ENCODE assay signal across 8 cellular contexts in the genomic region with DNA sequence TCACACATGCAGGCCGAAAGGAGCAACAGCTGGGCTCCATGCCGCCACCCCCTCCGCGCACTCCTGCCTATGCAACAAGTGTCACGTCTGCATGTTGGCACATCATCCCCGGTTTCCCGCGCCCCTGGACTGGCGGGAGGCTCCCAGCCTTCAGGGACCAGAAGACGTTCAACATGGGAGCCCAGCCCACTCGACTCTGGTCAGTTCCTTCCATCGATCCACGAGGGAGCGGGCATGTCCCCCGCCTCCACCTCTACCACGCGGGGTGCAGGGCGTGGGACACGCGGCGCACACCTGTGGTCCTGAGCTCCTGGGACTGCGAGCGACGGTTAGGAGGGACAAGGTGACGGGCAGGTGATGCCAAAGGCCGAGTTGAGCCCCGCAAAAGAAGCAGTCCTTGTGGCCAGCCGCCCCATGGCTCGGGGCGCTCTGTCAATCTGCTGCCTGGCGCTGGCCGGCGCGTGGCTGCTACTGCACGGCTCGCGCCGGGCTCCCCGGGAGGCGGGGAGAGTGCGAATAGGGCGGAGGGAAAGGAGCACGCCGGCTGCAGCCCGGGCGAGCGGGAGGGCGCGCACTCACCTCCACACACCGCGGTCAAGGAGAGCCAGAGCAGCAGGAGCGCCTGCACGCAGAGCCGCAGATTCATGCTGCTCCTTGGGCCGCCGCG. TPM values are rescaled to one million over a fixed set of nuclear protein-coding genes. Genes with fewer than 3 reads are reported as not detected.
DNase-seq lines count a peak whose midpoint lies in the region; ATAC-seq, FAIRE-seq and TF ChIP-seq lines count a peak whose summit lies in the region.

No MANE protein-coding gene starts in this region.

- DNase-seq in NCI-H82 (lab: John Stamatoyannopoulos, UW) (peak; percentile 63), NCI-H82 treated with DMSO at 0.1 percent for 48 hours (lab: John Stamatoyannopoulos, UW; ENCODE audit: unreplicated experiment) (no peak), WERI-Rb-1 (peak; percentile 32), fibroblast of villous mesenchyme (ENCODE audit: low read depth) (no peak), ovary (peak in 2 of 5 donors; percentile 20 to 45), kidney glomerular epithelial cell (lab: John Stamatoyannopoulos, UW) (no peak), HTR-8/SVneo (ENCODE audit: insufficient read length, low spot score) (no peak)

- WGBS in ovary, 3 donors: 32 to 41% (median 35%) methylated on average over 42 to 57 of the region's 57 CpGs

- peak overlapping the region; percentile 61 for H3K27ac ChIP-seq in WERI-Rb-1
- peak overlapping the region; percentile 8 to 52 for H3K27ac ChIP-seq in ovary

- H3K4me3 ChIP-seq in WERI-Rb-1 (ENCODE audit: low read depth, low read length) (peak overlapping the region; percentile 48), fibroblast of villous mesenchyme (ENCODE audit: low read depth, low read length) (peak overlapping the region; percentile 47), ovary (peak overlapping the region; percentile 36)

- H3K9me3 ChIP-seq in WERI-Rb-1 (ENCODE audit: severe bottlenecking): no peaks in the 10 kb centered on the region
- no peaks in the 10 kb centered on the region for H3K9me3 ChIP-seq in ovary

- no peak for TF ChIP-seq CTCF in WERI-Rb-1 (IDR thresholded peaks at IDR 0.05; ENCODE audit: low read depth, low read length)
- TF ChIP-seq CTCF in fibroblast of villous mesenchyme (IDR thresholded peaks at IDR 0.05; ENCODE audit: insufficient read depth, low read depth, low read length): no peak
- no peak for TF ChIP-seq CTCF in ovary (IDR thresholded peaks at IDR 0.05)

- FAIRE-seq in HTR-8/SVneo (lab: Jason Lieb, UNC): no peak

- H3K36me3 ChIP-seq in WERI-Rb-1 (no peaks in the 10 kb centered on the region), ovary (no peaks in the 10 kb centered on the region)

- H3K4me1 ChIP-seq in ovary (ENCODE audit: insufficient read depth): no peaks in the 10 kb centered on the region

- intact Hi-C loops in ovary (cut with DNase I): no loop called here

- peak; percentile 52 for ATAC-seq in HG02885 (IDR thresholded peaks at IDR 0.05; ENCODE audit: poor library complexity, unreplicated experiment)

- H3K27me3 ChIP-seq in WERI-Rb-1 (ENCODE audit: insufficient read depth, low read depth, severe bottlenecking): peaks cover 13% of the 10 kb centered on the region
- no peaks in the 10 kb centered on the region for H3K27me3 ChIP-seq in ovary

- TF ChIP-seq POLR2A in ovary (IDR thresholded peaks at IDR 0.05): no peak

- TF ChIP-seq EP300 in ovary (IDR thresholded peaks at IDR 0.05): no peak

RNA-seq across cellular contexts. Expression of gene APLN, which starts 0.6 kb away (rescaled TPM):
- total RNA-seq in fibroblast of villous mesenchyme (under 0.01 TPM in 2 replicates), ovary (10 to 100 TPM in 2 of 7 donors, 1 to 10 TPM in 4, under 1 TPM in 1; 0.72 to 14.5 (median 3.4) TPM)
- polyA plus RNA-seq in ovary: 1 to 10 TPM; 1.3 to 3.6 TPM

Comparison
In these comparisons a context has a peak if more than half of its experiments do, and no peak if none do; other contexts are left out.
1. DNase-seq: peak in NCI-H82 (single experiment) and WERI-Rb-1 (single experiment); none in NCI-H82 treated with DMSO at 0.1 percent for 48 hours (single experiment), fibroblast of villous mesenchyme (single experiment), kidney glomerular epithelial cell (single experiment) and HTR-8/SVneo (single experiment).
2. Peak in every context shown above with its lines, with median percentiles within 50 percentile points of each other: H3K4me3 ChIP-seq.